29 cellular contexts compared by ENCODE assay signal in genomic region chr7:148020679-148021078, GRCh38.
"Had no signal": no experiment of that assay in that cellular context is flagged by ENCODE, and none has a peak within 500 bp of the region (broad histone marks: within the 10 kb centered on the region; RNA-seq: fewer than 3 reads in every experiment).

No MANE protein-coding gene starts in this region.

- H3K9me3 ChIP-seq: mucosa of descending colon, prostate gland, right atrium auricular region, suprapubic skin, transverse colon, upper lobe of right lung, uterus had no signal

- H3K4me3 ChIP-seq: lung, mucosa of descending colon, prostate gland, right atrium auricular region, smooth muscle cell, suprapubic skin, transverse colon, upper lobe of right lung, uterus had no signal

- H3K4me1 ChIP-seq: prostate gland, right atrium auricular region, suprapubic skin, transverse colon, upper lobe of right lung, uterus had no signal

- H3K27me3 ChIP-seq: right atrium auricular region, suprapubic skin, transverse colon, upper lobe of right lung, uterus had no signal

- H3K4me3 Mint-ChIP-seq: effector memory CD8-positive, alpha-beta T cell; immature natural killer cell; memory B cell; mesothelial cell of epicardium; naive B cell; natural killer cell treated with Interleukin-12 subunit alpha and Interleukin-12 subunit beta and Interleukin-15 and Interleukin-18, amount 100 ng/mL, for 72 hours; neural crest cell; stimulated activated naive CD8-positive, alpha-beta T cell treated with anti-CD3 and anti-CD28 coated beads, Interleukin-15, amount 100 ng/mL, for 72 hours had no signal

- H3K4me1 Mint-ChIP-seq: immature natural killer cell; memory B cell; naive B cell; neural crest cell; stimulated activated naive CD8-positive, alpha-beta T cell treated with anti-CD3 and anti-CD28 coated beads, Interleukin-15, amount 100 ng/mL, for 72 hours had no signal

- H3K9me3 Mint-ChIP-seq: stimulated activated naive CD8-positive, alpha-beta T cell treated with anti-CD3 and anti-CD28 coated beads, Interleukin-15, amount 100 ng/mL, for 72 hours had no signal

- ATAC-seq: effector memory CD8-positive, alpha-beta T cell; left lobe of liver; mucosa of descending colon; natural killer cell treated with Interleukin-12 subunit alpha and Interleukin-12 subunit beta and Interleukin-15 and Interleukin-18, amount 100 ng/mL, for 72 hours; sciatic nerve; stimulated activated naive CD8-positive, alpha-beta T cell treated with anti-CD3 and anti-CD28 coated beads, Interleukin-15, amount 100 ng/mL, for 72 hours; upper lobe of right lung had no signal

- H3K27ac ChIP-seq: prostate gland, right atrium auricular region, suprapubic skin, transverse colon, upper lobe of right lung, uterus had no signal

- H3K36me3 Mint-ChIP-seq: immature natural killer cell; memory B cell; mesothelial cell of epicardium; naive B cell; natural killer cell treated with Interleukin-12 subunit alpha and Interleukin-12 subunit beta and Interleukin-15 and Interleukin-18, amount 100 ng/mL, for 72 hours had no signal

- H3K27ac Mint-ChIP-seq: effector memory CD8-positive, alpha-beta T cell; immature natural killer cell; memory B cell; mesothelial cell of epicardium; natural killer cell treated with Interleukin-12 subunit alpha and Interleukin-12 subunit beta and Interleukin-15 and Interleukin-18, amount 100 ng/mL, for 72 hours; stimulated activated naive CD8-positive, alpha-beta T cell treated with anti-CD3 and anti-CD28 coated beads, Interleukin-15, amount 100 ng/mL, for 72 hours had no signal

- FAIRE-seq: frontal cortex had no signal

- H3K36me3 ChIP-seq: prostate gland, right atrium auricular region, suprapubic skin, transverse colon, upper lobe of right lung, uterus had no signal

- H3K4me2 ChIP-seq: smooth muscle cell had no signal

- DNase-seq: cortex of kidney; effector memory CD8-positive, alpha-beta T cell; hypothalamus; immature natural killer cell; islet precursor cell; kidney glomerular epithelial cell; mucosa of descending colon; naive B cell; stimulated activated CD4-positive, alpha-beta T cell treated with anti-CD3 and anti-CD28 coated beads, Interleukin-12 subunit alpha, Interleukin-12 subunit beta, amount 100 ng/mL, for 4 hours; stimulated activated CD4-positive, alpha-beta T cell treated with anti-CD3 and anti-CD28 coated beads, Interleukin-1b, Interleukin-23, amount 100 ng/mL, for 48 hours; stimulated activated CD4-positive, alpha-beta T cell treated with anti-CD3 and anti-CD28 coated beads, Interleukin-4, amount 100 ng/mL, for 1 hour; stimulated activated CD8-positive, alpha-beta memory T cell treated with anti-CD3 and anti-CD28 coated beads, Interleukin-4, amount 100 ng/mL, for 48 hours; stimulated activated naive CD4-positive, alpha-beta T cell; stimulated activated naive CD8-positive, alpha-beta T cell treated with anti-CD3 and anti-CD28 coated beads, Interleukin-15, amount 100 ng/mL, for 72 hours; transverse colon; upper lobe of right lung; uterus had no signal

- H3K27me3 Mint-ChIP-seq: effector memory CD8-positive, alpha-beta T cell; memory B cell; naive B cell; natural killer cell treated with Interleukin-12 subunit alpha and Interleukin-12 subunit beta and Interleukin-15 and Interleukin-18, amount 100 ng/mL, for 72 hours; stimulated activated naive CD8-positive, alpha-beta T cell treated with anti-CD3 and anti-CD28 coated beads, Interleukin-15, amount 100 ng/mL, for 72 hours had no signal
